Comparison of ENCODE assay signal across 17 cellular contexts in genomic region chr7:50513166-50513871, GRCh38. TPM values are rescaled to one million over a fixed set of nuclear protein-coding genes. Genes with fewer than 3 reads are reported as not detected.
"Had no signal": no experiment of that assay in that cellular context is flagged by ENCODE, and none has a peak within 500 bp of the region (broad histone marks: within the 10 kb centered on the region; RNA-seq: fewer than 3 reads in every experiment).

No MANE protein-coding gene starts in this region.

- ATAC-seq: heart left ventricle, left lobe of liver, T-helper 17 cell had no signal

- DNase-seq: activated CD4-positive, alpha-beta T cell treated with anti-CD3 and anti-CD28 coated beads, Interleukin-2, amount 10 ng/mL, durations not matched to agents 7 days and 5 days; activated CD4-positive, CD25-positive, alpha-beta regulatory T cell; activated naive CD4-positive, alpha-beta T cell treated with anti-CD3 and anti-CD28 coated beads, Interleukin-2, amount 50 U/mL, for 16 hours; heart left ventricle; posterior cingulate gyrus; T-helper 17 cell; transverse colon had no signal

- H3K27ac Mint-ChIP-seq: activated CD4-positive, alpha-beta T cell treated with anti-CD3 and anti-CD28 coated beads, Interleukin-2, amount 10 ng/mL, durations not matched to agents 7 days and 5 days; activated T-helper 2 cell treated with anti-CD3 and anti-CD28 coated beads, Interferon-gamma antibody, Interleukin-2, Interleukin-4, amounts not matched to agents 10 μg/mL and 5 μg/mL and 100 μg/mL, durations not matched to agents 14 hours and 24 hours and 36 hours; memory B cell; T-helper 17 cell had no signal

- H3K36me3 ChIP-seq: heart left ventricle, right atrium auricular region, transverse colon had no signal

- H3K9me3 Mint-ChIP-seq: central memory CD8-positive, alpha-beta T cell had no signal

- H3K4me3 ChIP-seq: heart left ventricle, right atrium auricular region, skin epidermis, transverse colon had no signal

- H3K4me1 Mint-ChIP-seq: central memory CD8-positive, alpha-beta T cell; memory B cell; T-helper 17 cell had no signal

- H3K27ac ChIP-seq: heart left ventricle, right atrium auricular region, skin epidermis, transverse colon had no signal

- H3K9me3 ChIP-seq: right atrium auricular region, transverse colon had no signal

- H3K4me1 ChIP-seq: heart left ventricle, right atrium auricular region had no signal

- H3K27me3 ChIP-seq: right atrium auricular region, transverse colon had no signal

- H3K4me3 Mint-ChIP-seq: activated CD4-positive, alpha-beta T cell treated with anti-CD3 and anti-CD28 coated beads, Interleukin-2, amount 10 ng/mL, durations not matched to agents 7 days and 5 days; central memory CD8-positive, alpha-beta T cell; memory B cell; T-helper 17 cell had no signal

- FAIRE-seq: endometrium, frontal cortex, islet of Langerhans had no signal

RNA-seq across cellular contexts. Expression of gene DDC, which starts 51.9 kb away (rescaled TPM):
- total RNA-seq: activated CD4-positive, alpha-beta T cell treated with anti-CD3 and anti-CD28 coated beads, Interleukin-2, amount 10 ng/mL, durations not matched to agents 7 days and 5 days; activated T-helper 2 cell treated with anti-CD3 and anti-CD28 coated beads, Interferon-gamma antibody, Interleukin-2, Interleukin-4, amounts not matched to agents 10 μg/mL and 5 μg/mL and 100 μg/mL, durations not matched to agents 14 hours and 24 hours and 36 hours; dermis microvascular lymphatic vessel endothelial cell; heart left ventricle; right atrium auricular region; T-helper 17 cell had no signal
